13 cellular contexts compared by ENCODE assay signal in genomic region chr12:106091421-106091820, GRCh38. TPM values are rescaled to one million over a fixed set of nuclear protein-coding genes. Genes with fewer than 3 reads are reported as not detected.
DNase-seq lines count a peak whose midpoint lies in the region; ATAC-seq and TF ChIP-seq lines count a peak whose summit lies in the region.
"Had no signal": no experiment of that assay in that cellular context is flagged by ENCODE, and none has a peak within 500 bp of the region (broad histone marks: within the 10 kb centered on the region; RNA-seq: fewer than 3 reads in every experiment).

No MANE protein-coding gene starts in this region.

- no peak for ATAC-seq in GM21360 (IDR thresholded peaks at IDR 0.05; ENCODE audit: unreplicated experiment)
- ATAC-seq in HG03097 (IDR thresholded peaks at IDR 0.05; ENCODE audit: low FRiP score, unreplicated experiment), result no peak
- ATAC-seq: activated T-cell treated with anti-CD3 and anti-CD28 coated beads, Interleukin-2, amount 50 U/mL, for 4 hours had no signal

- no peaks in the 10 kb centered on the region for H3K36me3 ChIP-seq in MG63
- peaks cover 59% of the 10 kb centered on the region for H3K36me3 ChIP-seq in mesodermal cell (ENCODE audit: control insufficient read depth, insufficient read depth, low read length)

- H3K4me3 ChIP-seq in MG63 (no peak overlapping the region), coronary artery (no peak overlapping the region), mesodermal cell (ENCODE audit: extremely low read depth, insufficient read depth, low read length, poor library complexity, severe bottlenecking) (no peak overlapping the region)

- no peaks in the 10 kb centered on the region for H3K27me3 ChIP-seq in MG63

- 94 to 98% methylated on average over 6 of the region's 6 CpGs for WGBS in mesodermal cell (ENCODE audit: insufficient coverage in 2 of 2), 2 experiments

- peak overlapping the region; percentile 92 to 96 for H3K27ac ChIP-seq in coronary artery
- H3K27ac ChIP-seq in mesodermal cell (ENCODE audit: low read depth, low read length, severe bottlenecking), result peak overlapping the region; percentile 7
- peak overlapping the region; percentile 59 for H3K27ac ChIP-seq in temporal lobe (ENCODE audit: low read depth, low read length)

- DNase-seq in MG63 (peak; percentile 14), coronary artery (ENCODE audit: low spot score) (no peak), SHP77 (lab: John Stamatoyannopoulos, UW) (no peak)
- DNase-seq in activated naive CD4-positive, alpha-beta T cell treated with anti-CD3 and anti-CD28 coated beads, Interleukin-2, amount 50 U/mL, for 16 hours, result no peak
- DNase-seq: activated CD4-positive, alpha-beta T cell treated with anti-CD3 and anti-CD28 coated beads for 1 hour; activated T-cell treated with anti-CD3 and anti-CD28 coated beads, Interleukin-2, amount 50 U/mL, for 4 hours; CD4-positive, alpha-beta memory T cell; KG1; NCI-H2029 had no signal

- H3K4me1 ChIP-seq in mesodermal cell (ENCODE audit: control insufficient read depth, insufficient read depth, low read length, poor library complexity, severe bottlenecking), result peaks cover 15% of the 10 kb centered on the region

- H3K9me3 ChIP-seq in MG63 (no peaks in the 10 kb centered on the region), mesodermal cell (ENCODE audit: control insufficient read depth, low read length) (no peaks in the 10 kb centered on the region)

- no peak for TF ChIP-seq CTCF in coronary artery (IDR thresholded peaks at IDR 0.05)

RNA-seq across cellular contexts. Expression of gene NUAK1, which starts 47.3 kb away (rescaled TPM):
- total RNA-seq in MG63 (2014; rRNA removed; shearing (Covaris generic); ENCODE audit: low replicate concordance), result 1.9 and 4.9 TPM in 2 replicates
- 22.5 TPM for polyA plus RNA-seq in mesodermal cell (2013, experiment 1 of 2)
- polyA plus RNA-seq in mesodermal cell (2013, experiment 2 of 2), result 20.5 TPM
- total RNA-seq in temporal lobe, result 35.2 TPM
- total RNA-seq: CD4-positive, alpha-beta memory T cell had no signal
- polyA plus RNA-seq: CD4-positive, alpha-beta memory T cell had no signal

Comparison
In these comparisons a context has a peak if more than half of its experiments do, and no peak if none do; other contexts are left out.
1. H3K27ac ChIP-seq: peak in every context shown above with its lines; median percentile 94 in coronary artery; 59 in temporal lobe; 7 in mesodermal cell.